1 cellular context compared by ENCODE assay signal in genomic region chr12:56029666-56030293, GRCh38.
TF ChIP-seq lines count a peak whose summit lies in the region.

No MANE protein-coding gene starts in this region.

TF ChIP-seq in H1, 55 proteins besides CTCF, POLR2A, EP300 and RAD21:
- TF ChIP-seq SIN3A (conservative IDR thresholded peaks at IDR 0.05 in 1 of 2, IDR thresholded peaks at IDR 0.05 in 1 of 2; ENCODE audit: low read depth in 1 of 2, low read length in 2 of 2) (no peak), KDM5A (IDR thresholded peaks at IDR 0.05; ENCODE audit: low read length) (no peak), SUZ12 (IDR thresholded peaks at IDR 0.05; ENCODE audit: low read length) (no peak)
